9 cellular contexts compared by ENCODE assay signal in the genomic region with DNA sequence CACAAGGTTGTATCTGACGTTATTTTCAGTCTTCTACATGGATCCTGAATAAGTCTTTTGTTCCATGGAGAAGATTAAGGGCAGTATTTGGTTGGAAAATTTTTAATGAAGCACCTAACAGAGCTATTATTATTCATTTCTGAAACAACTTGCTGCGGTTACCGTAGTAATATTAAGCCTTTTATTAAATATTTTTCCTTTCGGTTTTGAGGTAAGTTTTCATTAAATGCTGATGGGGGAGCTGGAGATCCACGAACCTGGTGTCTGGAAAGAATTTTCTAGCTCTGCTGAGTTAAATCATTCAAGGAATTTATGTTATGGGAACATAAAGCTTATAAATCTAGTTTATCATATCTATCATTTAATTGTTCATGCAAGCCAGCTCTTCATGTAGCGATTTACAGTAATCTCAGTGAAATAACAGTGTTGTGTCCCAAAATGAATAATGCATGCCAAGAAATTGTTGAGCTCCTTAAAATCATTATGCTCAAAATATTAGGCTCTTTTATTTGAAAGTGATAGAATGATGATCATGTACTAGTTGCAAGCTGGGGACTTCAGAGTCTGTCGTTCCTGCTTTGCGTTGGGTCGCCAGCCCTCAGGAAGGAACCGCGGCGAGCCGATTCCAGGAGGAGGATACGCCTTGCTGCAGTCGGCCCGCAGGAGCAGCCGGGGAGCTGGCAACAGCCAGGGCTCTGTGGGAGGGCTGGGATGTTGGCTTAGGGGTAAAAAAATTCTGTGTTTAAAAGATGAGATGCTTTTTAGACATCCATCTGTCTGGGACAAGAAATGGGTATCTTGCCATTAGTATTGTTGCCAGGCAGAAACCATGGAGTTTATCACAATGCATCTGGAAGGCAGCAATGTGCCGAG.
DNase-seq lines count a peak whose midpoint lies in the region; ATAC-seq and TF ChIP-seq lines count a peak whose summit lies in the region.
"Had no signal": no experiment of that assay in that cellular context is flagged by ENCODE, and none has a peak within 500 bp of the region (broad histone marks: within the 10 kb centered on the region; RNA-seq: fewer than 3 reads in every experiment).

No MANE protein-coding gene starts in this region.

- no peaks in the 10 kb centered on the region for H3K27me3 ChIP-seq in suprapubic skin
- H3K27me3 ChIP-seq: SJSA1 had no signal

- TF ChIP-seq POLR2A in suprapubic skin (IDR thresholded peaks at IDR 0.05), result no peak

- H3K4me3 ChIP-seq in LNCaP clone FGC (ENCODE audit: low read depth, low read length) (no peak overlapping the region), choroid plexus epithelial cell (ENCODE audit: low read depth, low read length) (peak overlapping the region; percentile 18), suprapubic skin (peak overlapping the region; percentile 25)
- H3K4me3 ChIP-seq: SJSA1 had no signal

- peak; percentile 29 for ATAC-seq in left lobe of liver
- ATAC-seq in GM18511 (IDR thresholded peaks at IDR 0.05; ENCODE audit: unreplicated experiment), result no peak
- no peak for ATAC-seq in GM21737 (IDR thresholded peaks at IDR 0.05; ENCODE audit: unreplicated experiment)

- no peaks in the 10 kb centered on the region for H3K36me3 ChIP-seq in suprapubic skin

- no peak for TF ChIP-seq EP300 in suprapubic skin (IDR thresholded peaks at IDR 0.05)

- 33% methylated on average over 18 of the region's 18 CpGs for WGBS in suprapubic skin

- H3K4me1 ChIP-seq in suprapubic skin, result peaks cover 35% of the 10 kb centered on the region

- DNase-seq in LNCaP clone FGC (ENCODE audit: low read depth) (peak; percentile 43), choroid plexus epithelial cell (ENCODE audit: low read depth) (peak; percentile 83), left lobe of liver (ENCODE audit: low spot score) (no peak), suprapubic skin (ENCODE audit: low spot score in 2 of 2) (peak in 1 of 2 donors; percentile 62), NCI-H1417 treated with DMSO at 0.1 percent for 48 hours (lab: John Stamatoyannopoulos, UW) (no peak), DMS53 treated with DMSO at 0.1 percent for 48 hours (lab: John Stamatoyannopoulos, UW; ENCODE audit: unreplicated experiment) (no peak)

- H3K27ac ChIP-seq in suprapubic skin, result peak overlapping the region; percentile 35
- H3K27ac ChIP-seq: SJSA1 had no signal

- H3K9me3 ChIP-seq in suprapubic skin, result no peaks in the 10 kb centered on the region
- H3K9me3 ChIP-seq: SJSA1 had no signal

- peak; percentile 58 for TF ChIP-seq CTCF in LNCaP clone FGC (IDR thresholded peaks at IDR 0.05; ENCODE audit: control insufficient read depth, extremely low read depth, insufficient read depth)
- peak; percentile 70 for TF ChIP-seq CTCF in choroid plexus epithelial cell (conservative IDR thresholded peaks at IDR 0.05; ENCODE audit: low read depth, low read length)
- peak in 1 of 2 donors; percentile 21 for TF ChIP-seq CTCF in suprapubic skin (IDR thresholded peaks at IDR 0.05)

Comparison
In these comparisons a context has a peak if more than half of its experiments do, and no peak if none do; other contexts are left out.
1. DNase-seq: peak in LNCaP clone FGC (single experiment) and choroid plexus epithelial cell (single experiment); none in left lobe of liver (single experiment), NCI-H1417 treated with DMSO at 0.1 percent for 48 hours (single experiment) and DMS53 treated with DMSO at 0.1 percent for 48 hours (single experiment).